ENCODE assay signal across 20 cellular contexts in the genomic region with DNA sequence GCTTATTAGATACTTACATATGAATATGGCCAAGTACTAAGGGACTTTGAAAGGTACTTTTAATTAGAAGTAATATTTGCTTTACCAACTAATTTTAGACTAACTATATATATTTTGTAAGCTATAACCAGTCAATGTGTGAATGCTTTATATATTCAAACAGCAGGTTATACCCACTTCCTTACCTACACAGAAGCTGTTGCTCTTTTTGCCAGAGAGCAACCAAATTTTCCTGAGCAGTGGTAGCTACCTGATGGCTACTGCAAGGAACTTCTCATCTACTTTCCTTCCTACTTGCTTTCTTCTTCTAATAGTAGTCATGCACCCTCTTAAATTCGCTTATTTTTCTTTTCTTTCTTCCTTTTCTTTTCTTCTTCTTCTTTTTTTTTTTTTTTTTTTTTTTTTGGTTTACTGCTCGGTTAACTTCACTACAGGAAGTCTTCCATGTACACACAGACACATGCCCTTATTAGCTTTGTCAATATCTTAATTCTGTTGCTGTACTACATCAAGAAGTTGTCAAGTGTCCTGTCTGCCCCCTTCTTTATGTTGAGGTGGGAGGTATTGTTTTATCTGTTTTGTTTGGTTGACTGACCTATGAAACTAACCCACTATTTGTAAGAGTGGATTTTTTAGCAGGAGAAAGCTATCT.
"Had no signal": no experiment of that assay in that cellular context is flagged by ENCODE, and none has a peak within 500 bp of the region (broad histone marks: within the 10 kb centered on the region; RNA-seq: fewer than 3 reads in every experiment).

No MANE protein-coding gene starts in this region.

- ATAC-seq: activated T-helper 17 cell treated with anti-CD3 and anti-CD28 coated beads, Interleukin-2, amount 50 U/mL, for 72 hours; foreskin keratinocyte; pancreas; right lobe of liver had no signal

- H3K4me3 Mint-ChIP-seq: activated CD4-positive, alpha-beta memory T cell treated with anti-CD3 and anti-CD28 coated beads for 36 hours; activated naive CD4-positive, alpha-beta T cell treated with anti-CD3 and anti-CD28 coated beads for 36 hours; activated T-helper 17 cell treated with anti-CD3 and anti-CD28 coated beads, Interleukin-2, amount 50 U/mL, for 72 hours had no signal

- DNase-seq: activated CD4-positive, alpha-beta memory T cell treated with anti-CD3 and anti-CD28 coated beads for 36 hours; activated naive CD4-positive, alpha-beta T cell treated with anti-CD3 and anti-CD28 coated beads for 36 hours; aorta; brain microvascular endothelial cell; central memory CD4-positive, alpha-beta T cell; colonic mucosa; foreskin keratinocyte; hippocampal formation; left ventricle myocardium inferior; mammary epithelial cell; pancreas; right lobe of liver; small intestine; stimulated activated CD4-positive, alpha-beta T cell treated with anti-CD3 and anti-CD28 coated beads, Interleukin-15, amount 100 ng/mL, for 24 hours; stimulated activated CD4-positive, alpha-beta T cell treated with anti-CD3 and anti-CD28 coated beads, Interleukin-2, amount 100 ng/mL, for 48 hours; testis; upper lobe of left lung; WERI-Rb-1 had no signal

- H3K4me1 ChIP-seq: colonic mucosa, right lobe of liver, testis had no signal

- H3K9me3 Mint-ChIP-seq: activated CD4-positive, alpha-beta memory T cell treated with anti-CD3 and anti-CD28 coated beads for 36 hours; activated naive CD4-positive, alpha-beta T cell treated with anti-CD3 and anti-CD28 coated beads for 36 hours; activated T-helper 17 cell treated with anti-CD3 and anti-CD28 coated beads, Interleukin-2, amount 50 U/mL, for 72 hours had no signal

- H3K27ac ChIP-seq: brain microvascular endothelial cell, colonic mucosa, foreskin keratinocyte, left ventricle myocardium inferior, neutrophil, pancreas, right lobe of liver, testis, upper lobe of left lung, WERI-Rb-1 had no signal

- H3K27me3 ChIP-seq: brain microvascular endothelial cell, colonic mucosa, foreskin keratinocyte, neutrophil, pancreas, right lobe of liver, testis, upper lobe of left lung had no signal

- H3K27ac Mint-ChIP-seq: activated CD4-positive, alpha-beta memory T cell treated with anti-CD3 and anti-CD28 coated beads for 36 hours; activated naive CD4-positive, alpha-beta T cell treated with anti-CD3 and anti-CD28 coated beads for 36 hours; activated T-helper 17 cell treated with anti-CD3 and anti-CD28 coated beads, Interleukin-2, amount 50 U/mL, for 72 hours had no signal

- H3K36me3 ChIP-seq: brain microvascular endothelial cell, colonic mucosa, left ventricle myocardium inferior, neutrophil, pancreas, right lobe of liver, upper lobe of left lung, WERI-Rb-1 had no signal

- H3K9me3 ChIP-seq: colonic mucosa, left ventricle myocardium inferior, neutrophil, pancreas, right lobe of liver, testis, upper lobe of left lung had no signal

- H3K27me3 Mint-ChIP-seq: activated CD4-positive, alpha-beta memory T cell treated with anti-CD3 and anti-CD28 coated beads for 36 hours; activated T-helper 17 cell treated with anti-CD3 and anti-CD28 coated beads, Interleukin-2, amount 50 U/mL, for 72 hours had no signal

- H3K4me3 ChIP-seq: colonic mucosa, left ventricle myocardium inferior, pancreas, right lobe of liver, testis, upper lobe of left lung had no signal
